Comparison of ENCODE assay signal across 1 cellular context in the genomic region with DNA sequence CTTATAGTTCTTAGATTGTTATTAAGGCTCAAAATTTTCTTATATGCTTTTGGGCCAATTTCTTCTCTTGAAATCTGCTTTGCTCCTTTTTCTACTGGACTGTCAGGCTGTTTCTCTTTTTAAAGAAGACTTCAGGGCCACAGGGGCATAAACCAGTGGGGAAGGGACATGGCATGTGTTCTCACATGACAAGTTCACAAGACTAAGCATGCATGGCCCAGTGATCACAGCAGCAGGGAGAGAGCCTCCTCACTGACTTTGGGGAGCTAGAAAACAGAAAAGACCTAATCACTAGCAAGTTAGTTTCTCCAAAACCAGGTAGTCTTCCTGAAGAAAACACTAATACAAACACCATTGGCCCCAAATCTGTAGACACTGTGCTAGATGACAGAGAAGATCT.
TF ChIP-seq lines count a peak whose summit lies in the region.

No MANE protein-coding gene starts in this region.

TF ChIP-seq in WTC11, 78 proteins besides CTCF, POLR2A, EP300 and RAD21 (continued from another document):
- TF ChIP-seq, protein P1, sequence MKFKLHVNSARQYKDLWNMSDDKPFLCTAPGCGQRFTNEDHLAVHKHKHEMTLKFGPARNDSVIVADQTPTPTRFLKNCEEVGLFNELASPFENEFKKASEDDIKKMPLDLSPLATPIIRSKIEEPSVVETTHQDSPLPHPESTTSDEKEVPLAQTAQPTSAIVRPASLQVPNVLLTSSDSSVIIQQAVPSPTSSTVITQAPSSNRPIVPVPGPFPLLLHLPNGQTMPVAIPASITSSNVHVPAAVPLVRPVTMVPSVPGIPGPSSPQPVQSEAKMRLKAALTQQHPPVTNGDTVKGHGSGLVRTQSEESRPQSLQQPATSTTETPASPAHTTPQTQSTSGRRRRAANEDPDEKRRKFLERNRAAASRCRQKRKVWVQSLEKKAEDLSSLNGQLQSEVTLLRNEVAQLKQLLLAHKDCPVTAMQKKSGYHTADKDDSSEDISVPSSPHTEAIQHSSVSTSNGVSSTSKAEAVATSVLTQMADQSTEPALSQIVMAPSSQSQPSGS (CRISPR knock-in tag; IDR thresholded peaks at IDR 0.05; ENCODE audit: borderline replicate concordance, low read depth) = no peak
- no peak for TF ChIP-seq PRDM15 (CRISPR knock-in tag; IDR thresholded peaks at IDR 0.05)
- TF ChIP-seq, protein P2, sequence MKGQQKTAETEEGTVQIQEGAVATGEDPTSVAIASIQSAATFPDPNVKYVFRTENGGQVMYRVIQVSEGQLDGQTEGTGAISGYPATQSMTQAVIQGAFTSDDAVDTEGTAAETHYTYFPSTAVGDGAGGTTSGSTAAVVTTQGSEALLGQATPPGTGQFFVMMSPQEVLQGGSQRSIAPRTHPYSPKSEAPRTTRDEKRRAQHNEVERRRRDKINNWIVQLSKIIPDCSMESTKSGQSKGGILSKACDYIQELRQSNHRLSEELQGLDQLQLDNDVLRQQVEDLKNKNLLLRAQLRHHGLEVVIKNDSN (CRISPR knock-in tag; IDR thresholded peaks at IDR 0.05) = no peak
- no peak for TF ChIP-seq HMGXB4 (CRISPR knock-in tag; IDR thresholded peaks at IDR 0.05)
- no peak for TF ChIP-seq E2F4 (CRISPR knock-in tag; IDR thresholded peaks at IDR 0.05; ENCODE audit: borderline replicate concordance, low read depth)
- TF ChIP-seq ZNF232 (CRISPR knock-in tag; IDR thresholded peaks at IDR 0.05) = no peak
- no peak for TF ChIP-seq IRF2 (CRISPR knock-in tag; IDR thresholded peaks at IDR 0.05; ENCODE audit: borderline replicate concordance, low read depth)
- no peak for TF ChIP-seq CBFB (CRISPR knock-in tag; IDR thresholded peaks at IDR 0.05; ENCODE audit: low read depth)
- no peak for TF ChIP-seq KAT7 (CRISPR knock-in tag; IDR thresholded peaks at IDR 0.05; ENCODE audit: borderline replicate concordance)
- TF ChIP-seq ZNF532 (CRISPR knock-in tag; IDR thresholded peaks at IDR 0.05; ENCODE audit: borderline replicate concordance) = no peak
- no peak for TF ChIP-seq FOXP4 (CRISPR knock-in tag; IDR thresholded peaks at IDR 0.05)
